23 cellular contexts compared by ENCODE assay signal in genomic region chr12:2484141-2484776, GRCh38.
DNase-seq lines count a peak whose midpoint lies in the region; ATAC-seq and TF ChIP-seq lines count a peak whose summit lies in the region.
"Had no signal": no experiment of that assay in that cellular context is flagged by ENCODE, and none has a peak within 500 bp of the region (broad histone marks: within the 10 kb centered on the region; RNA-seq: fewer than 3 reads in every experiment).

No MANE protein-coding gene starts in this region.

- intact Hi-C loops in left ventricle myocardium inferior (cut with micrococcal nuclease) (no loop called here), heart left ventricle (cut with DNase I) (no loop called here), ascending aorta (cut with DNase I) (no loop called here), psoas muscle (cut with DNase I) (no loop called here)

- 87 to 89% (median 88%) methylated on average over 13 of the region's 13 CpGs for WGBS in heart left ventricle, 4 donors
- WGBS in psoas muscle, 3 donors, result 69 to 83% (median 76%) methylated on average over 13 of the region's 13 CpGs

- H3K4me1 ChIP-seq in left ventricle myocardium inferior (peaks cover 62% of the 10 kb centered on the region), heart left ventricle (peaks cover 0 to 39% (median 9%) of the 10 kb centered on the region in 12 donors), ascending aorta (peaks cover 0 to 2% of the 10 kb centered on the region in 2 donors), psoas muscle (no peaks in the 10 kb centered on the region)
- H3K4me1 ChIP-seq: BE2C had no signal

- DNase-seq in left ventricle myocardium inferior (no peak), heart left ventricle (no peak), ascending aorta (ENCODE audit: low spot score in 2 of 2) (no peak), psoas muscle (no peak)
- DNase-seq: 8988T; ACHN; BE2C; C1 segment of cervical spinal cord; CD4-positive, alpha-beta memory T cell; CD4-positive, CD25-positive, alpha-beta regulatory T cell; CD8-positive, alpha-beta memory T cell; COR-L47; DMS 273 treated with DMSO at 0.1 percent for 48 hours; DMS153; DMS79; DND-41; EL; GDM1 had no signal

- H3K27ac ChIP-seq in left ventricle myocardium inferior (replicated peaks) (peak overlapping the region; percentile 14), heart left ventricle (no peak overlapping the region), VCaP (peak overlapping the region; percentile 19; the same call in 1 of the 2 replicates), cingulate gyrus (ENCODE audit: low read depth, low read length) (peak overlapping the region; percentile 19), ascending aorta (no peak overlapping the region), psoas muscle (no peak overlapping the region)
- H3K27ac ChIP-seq: BLaER1 had no signal

- H3K4me3 ChIP-seq in left ventricle myocardium inferior (no peak overlapping the region), heart left ventricle (no peak overlapping the region), ascending aorta (no peak overlapping the region), psoas muscle (no peak overlapping the region)
- H3K4me3 ChIP-seq: BLaER1, GM12878 had no signal

- no peak for TF ChIP-seq CTCF in left ventricle myocardium inferior (IDR thresholded peaks at IDR 0.05; ENCODE audit: borderline replicate concordance)
- no peak for TF ChIP-seq CTCF in heart left ventricle (IDR thresholded peaks at IDR 0.05)
- TF ChIP-seq CTCF in VCaP (conservative IDR thresholded peaks at IDR 0.05), result no peak
- no peak for TF ChIP-seq CTCF in ascending aorta (IDR thresholded peaks at IDR 0.05)
- no peak for TF ChIP-seq CTCF in psoas muscle (IDR thresholded peaks at IDR 0.05)

- no peaks in the 10 kb centered on the region for H3K9me3 ChIP-seq in left ventricle myocardium inferior (replicated peaks)
- H3K9me3 ChIP-seq in heart left ventricle, result no peaks in the 10 kb centered on the region
- H3K9me3 ChIP-seq in ascending aorta, result no peaks in the 10 kb centered on the region
- no peaks in the 10 kb centered on the region for H3K9me3 ChIP-seq in psoas muscle
- H3K9me3 ChIP-seq: BE2C, BLaER1 had no signal

- peaks cover 25% of the 10 kb centered on the region for H3K36me3 ChIP-seq in left ventricle myocardium inferior
- peaks cover 0 to 54% (median 8%) of the 10 kb centered on the region in 9 donors for H3K36me3 ChIP-seq in heart left ventricle
- peaks cover 15 to 37% of the 10 kb centered on the region in 2 donors for H3K36me3 ChIP-seq in ascending aorta
- H3K36me3 ChIP-seq in psoas muscle (ENCODE audit: insufficient read depth in 1 of 2, low read depth in 1 of 2), result no peaks in the 10 kb centered on the region
- H3K36me3 ChIP-seq: BE2C, BLaER1 had no signal

- ATAC-seq in heart left ventricle (no peak), GM18868 (IDR thresholded peaks at IDR 0.05; ENCODE audit: unreplicated experiment) (no peak), psoas muscle (no peak)
- ATAC-seq: GM12878 had no signal

- TF ChIP-seq POLR2A in heart left ventricle (IDR thresholded peaks at IDR 0.05), result no peak

- H3K27me3 ChIP-seq in left ventricle myocardium inferior (ENCODE audit: low read depth) (no peaks in the 10 kb centered on the region), heart left ventricle (no peaks in the 10 kb centered on the region), ascending aorta (no peaks in the 10 kb centered on the region), psoas muscle (ENCODE audit: insufficient read depth in 3 of 3, low read length in 2 of 3) (peaks cover 0 to 10% (median 3%) of the 10 kb centered on the region in 3 donors)
- H3K27me3 ChIP-seq: BLaER1 had no signal

Comparison
In these comparisons a context has a peak if more than half of its experiments do, and no peak if none do; other contexts are left out.
1. H3K27ac ChIP-seq: peak in left ventricle myocardium inferior (single experiment), VCaP (single experiment) and cingulate gyrus (single experiment); none in heart left ventricle (0 of 12), ascending aorta (0 of 2) and psoas muscle (single experiment).